Comparison of ENCODE assay signal across 9 cellular contexts in genomic region chr5:37838152-37838932, GRCh38. TPM values are rescaled to one million over a fixed set of nuclear protein-coding genes. Genes with fewer than 3 reads are reported as not detected.
DNase-seq lines count a peak whose midpoint lies in the region; TF ChIP-seq lines count a peak whose summit lies in the region.
"Had no signal": no experiment of that assay in that cellular context is flagged by ENCODE, and none has a peak within 500 bp of the region (broad histone marks: within the 10 kb centered on the region; RNA-seq: fewer than 3 reads in every experiment).

No MANE protein-coding gene starts in this region.

- TF ChIP-seq POLR2A in testis (IDR thresholded peaks at IDR 0.05): no peak

- H3K27ac Mint-ChIP-seq in CD14-positive monocyte (peak overlapping the region in 1 of 7 donors; percentile 31), HFFc6 (peak overlapping the region; percentile 91), brain (peak overlapping the region in 3 of 5 experiments; percentile 26 to 69 (median 36))

- no peaks in the 10 kb centered on the region for H3K9me3 ChIP-seq in testis

- DNase-seq in CD14-positive monocyte (ENCODE audit: low spot score) (no peak), HFFc6 (no peak), kidney epithelial cell (ENCODE audit: low read depth) (no peak), testis (peak; percentile 35), SHP77 treated with DMSO at 0.1 percent for 48 hours (lab: John Stamatoyannopoulos, UW) (no peak), SIG-M5 treated with dmso at 0.1 percent for 504 hours (lab: John Stamatoyannopoulos, UW; ENCODE audit: unreplicated experiment) (no peak), SKM-1 treated with dmso at 0.1 percent for 144 hours (lab: John Stamatoyannopoulos, UW; ENCODE audit: unreplicated experiment) (no peak)

- H3K9me3 Mint-ChIP-seq in CD14-positive monocyte: peaks cover 0 to 28% (median 9%) of the 10 kb centered on the region in 7 donors
- no peaks in the 10 kb centered on the region for H3K9me3 Mint-ChIP-seq in HFFc6
- H3K9me3 Mint-ChIP-seq in brain: peaks cover 0 to 3% (median 3%) of the 10 kb centered on the region in 5 experiments

- H3K4me3 ChIP-seq in kidney epithelial cell (ENCODE audit: low read depth, low read length): peak overlapping the region; percentile 48
- peak overlapping the region in 1 of 2 donors; percentile 64 for H3K4me3 ChIP-seq in testis
- H3K4me3 ChIP-seq: K562 had no signal

- H3K27ac ChIP-seq in testis: no peak overlapping the region

- intact Hi-C loops in CD14-positive monocyte (cut with micrococcal nuclease): loop anchor here (5.0 to 10.0 kb wide), 2 partner anchors 354 to 356 kb away; no protein-coding TSS in a partner anchor
- intact Hi-C loops in testis (cut with DNase I; ENCODE audit: low total_unique reads): loop anchor here (5.0 kb wide), 1 partner anchor 354 kb away; no protein-coding TSS in a partner anchor

- H3K4me1 Mint-ChIP-seq in CD14-positive monocyte (peaks cover 34% of the 10 kb centered on the region), HFFc6 (ENCODE audit: low read depth) (peaks cover 40% of the 10 kb centered on the region), brain (peaks cover 64% of the 10 kb centered on the region)

- H3K27me3 Mint-ChIP-seq in CD14-positive monocyte (ENCODE audit: low read depth in 3 of 3) (peaks cover 86 to 99% (median 95%) of the 10 kb centered on the region in 3 donors), HFFc6 (ENCODE audit: insufficient read depth) (peaks cover 2% of the 10 kb centered on the region), brain (peaks cover 99% of the 10 kb centered on the region)

- H3K36me3 ChIP-seq in kidney epithelial cell (ENCODE audit: control insufficient read depth, insufficient read depth, low read length): no peaks in the 10 kb centered on the region
- H3K36me3 ChIP-seq in testis (ENCODE audit: low read depth, missing control alignments): no peaks in the 10 kb centered on the region

- H3K27me3 ChIP-seq in kidney epithelial cell (ENCODE audit: control insufficient read depth, insufficient read depth, low read length): peaks cover 54% of the 10 kb centered on the region
- no peaks in the 10 kb centered on the region for H3K27me3 ChIP-seq in testis

- H3K36me3 Mint-ChIP-seq in CD14-positive monocyte: peaks cover 5 to 11% of the 10 kb centered on the region in 2 donors
- H3K36me3 Mint-ChIP-seq in HFFc6 (ENCODE audit: low read depth): peaks cover 5% of the 10 kb centered on the region; the same call in 1 of the 2 replicates
- H3K36me3 Mint-ChIP-seq in brain: no peaks in the 10 kb centered on the region

- peaks cover 13% of the 10 kb centered on the region for H3K4me1 ChIP-seq in testis

- TF ChIP-seq CTCF in CD14-positive monocyte (IDR thresholded peaks at IDR 0.05) (no peak), HFFc6 (IDR thresholded peaks at IDR 0.05) (no peak), brain (conservative IDR thresholded peaks at IDR 0.05) (no peak), kidney epithelial cell (IDR thresholded peaks at IDR 0.05; ENCODE audit: insufficient read depth, low read length, poor library complexity, severe bottlenecking) (peak; percentile 33), testis (IDR thresholded peaks at IDR 0.05) (no peak)

- H3K4me3 Mint-ChIP-seq in CD14-positive monocyte (peak overlapping the region; percentile 21 to 90), HFFc6 (peak overlapping the region; percentile 90), brain (peak overlapping the region; percentile 84 to 96 (median 86))

- 3 to 6% methylated on average over 38 to 47 of the region's 47 CpGs for WGBS in testis, 2 donors

RNA-seq across cellular contexts. Expression of gene GDNF, which starts 1.5 kb away (rescaled TPM):
- polyA plus RNA-seq in CD14-positive monocyte: not detected
- total RNA-seq in HFFc6 (2021; fragmentation: NEBNext Ultra II Directional; extraction: Animal tissue kit (Norgen Biotek cat#: 25700)): 1 to 10 TPM in 5 of 6 experiments, under 1 TPM in 1; 0.85 to 8.3 (median 7.1) TPM
- 0.22 TPM for polyA plus RNA-seq in brain (ENCODE audit: insufficient read depth, low read depth, low replicate concordance)
- 0.41 and 1.0 TPM in 2 replicates for total RNA-seq in kidney epithelial cell
- under 1 TPM; 0.37 to 0.71 TPM for total RNA-seq in testis
- 0.49 TPM for polyA plus RNA-seq in testis (ENCODE audit: insufficient read depth, low read depth, low replicate concordance)
- total RNA-seq: K562 had no signal
- polyA plus RNA-seq: K562 had no signal
